In the genomic region with DNA sequence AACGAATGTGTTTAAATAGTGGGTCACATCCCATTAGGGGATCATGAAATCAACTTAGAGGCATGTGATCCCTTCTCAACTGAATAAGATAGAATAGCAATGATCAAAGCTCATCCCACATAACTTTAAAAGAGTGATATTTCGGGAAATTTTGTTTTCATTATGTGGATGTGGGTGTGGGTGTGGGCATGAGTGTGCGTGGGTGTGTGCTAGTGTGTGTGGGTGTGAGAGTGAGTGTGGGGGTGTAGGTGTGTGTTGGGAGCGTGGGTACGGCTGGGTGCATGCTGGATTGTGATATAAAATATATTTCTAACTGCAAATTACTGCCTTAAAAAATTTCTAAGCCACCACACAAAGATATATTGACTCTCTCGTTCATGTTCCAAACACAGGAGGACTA, we compare ENCODE assay signal across 2 cellular contexts.
A peak's percentile ranks its signal among the peaks of the same experiment; 100 is the strongest.
TF ChIP-seq lines count a peak whose summit lies in the region.

No MANE protein-coding gene starts in this region.

TF ChIP-seq in HEK293, 187 proteins besides CTCF, POLR2A, EP300 and RAD21:
- no peak for TF ChIP-seq ZFP41 (tag by site-specific recombination; IDR thresholded peaks at IDR 0.05; ENCODE audit: borderline replicate concordance)
- peak; percentile 90 for TF ChIP-seq ZFHX2 (tag by site-specific recombination; conservative IDR thresholded peaks at IDR 0.05)
- peak; percentile 94 for TF ChIP-seq EGR2 (tag by site-specific recombination; IDR thresholded peaks at IDR 0.05; ENCODE audit: low read depth)

TF ChIP-seq in K562, 482 proteins besides CTCF, POLR2A, EP300 and RAD21:
- TF ChIP-seq BCL6 (CRISPR knock-in tag; IDR thresholded peaks at IDR 0.05) (no peak), EGR1 (conservative IDR thresholded peaks at IDR 0.05) (peak; percentile 49; the same call in 1 of the 2 replicates)
